Comparison of ENCODE assay signal across 1 cellular context in the genomic region with DNA sequence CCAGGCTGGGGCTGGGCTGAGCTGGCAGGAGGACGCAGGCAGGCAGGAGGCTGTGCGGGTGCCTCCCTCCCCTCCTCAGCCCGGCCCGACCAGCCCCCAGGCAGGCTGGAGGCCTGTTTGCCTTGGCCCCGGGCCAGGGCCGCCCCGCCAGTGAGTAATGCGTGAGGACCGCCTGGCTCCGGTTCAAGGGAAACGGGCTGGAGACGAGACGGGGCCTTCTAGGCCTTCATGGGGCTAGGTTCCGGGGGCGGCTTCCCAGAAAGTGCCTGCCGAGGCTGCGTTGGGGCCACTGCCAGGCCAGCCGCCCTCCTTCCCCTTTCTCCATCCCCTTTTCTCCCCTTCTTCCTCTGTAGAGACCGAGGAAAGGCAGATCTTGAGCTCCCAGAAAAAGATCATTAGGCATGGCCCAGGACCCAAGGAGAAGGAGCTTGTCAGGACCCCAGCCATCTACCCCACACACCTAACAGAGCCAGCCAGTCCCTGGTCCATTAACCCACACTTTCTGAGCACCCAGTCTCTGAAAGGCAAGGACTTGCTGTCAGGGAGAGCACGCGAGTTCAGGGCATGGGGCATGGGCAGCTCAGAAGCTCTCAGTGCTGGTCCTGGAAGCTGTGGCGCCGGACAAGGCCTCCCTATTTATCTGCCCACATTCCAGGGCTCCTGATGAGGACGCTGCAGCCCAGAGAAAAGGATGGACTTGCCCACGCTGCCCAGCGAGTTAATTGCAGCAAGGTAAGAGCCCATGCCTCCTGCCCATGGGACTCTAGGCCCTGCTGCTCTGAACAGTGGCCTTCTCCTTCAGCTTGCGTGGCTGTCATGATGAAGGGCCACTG.
TF ChIP-seq lines count a peak whose summit lies in the region.

No MANE protein-coding gene starts in this region.

TF ChIP-seq in K562, 482 proteins besides CTCF, POLR2A, EP300 and RAD21 (continued from another document and continues in another):
- TF ChIP-seq, protein P1, sequence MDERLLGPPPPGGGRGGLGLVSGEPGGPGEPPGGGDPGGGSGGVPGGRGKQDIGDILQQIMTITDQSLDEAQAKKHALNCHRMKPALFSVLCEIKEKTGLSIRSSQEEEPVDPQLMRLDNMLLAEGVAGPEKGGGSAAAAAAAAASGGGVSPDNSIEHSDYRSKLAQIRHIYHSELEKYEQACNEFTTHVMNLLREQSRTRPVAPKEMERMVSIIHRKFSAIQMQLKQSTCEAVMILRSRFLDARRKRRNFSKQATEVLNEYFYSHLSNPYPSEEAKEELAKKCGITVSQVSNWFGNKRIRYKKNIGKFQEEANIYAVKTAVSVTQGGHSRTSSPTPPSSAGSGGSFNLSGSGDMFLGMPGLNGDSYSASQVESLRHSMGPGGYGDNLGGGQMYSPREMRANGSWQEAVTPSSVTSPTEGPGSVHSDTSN (CRISPR knock-in tag; IDR thresholded peaks at IDR 0.05; ENCODE audit: low read depth): no peak
- TF ChIP-seq, protein P1 (tag; conservative IDR thresholded peaks at IDR 0.05; ENCODE audit: low read depth): no peak
- no peak for TF ChIP-seq GATAD2A (IDR thresholded peaks at IDR 0.05)
- no peak for TF ChIP-seq ETV6 (IDR thresholded peaks at IDR 0.05; ENCODE audit: borderline replicate concordance in 1 of 2, low read depth in 2 of 2, low read length in 1 of 2)
- TF ChIP-seq ETV6 (CRISPR knock-in tag; IDR thresholded peaks at IDR 0.05; ENCODE audit: borderline replicate concordance): no peak
- no peak for TF ChIP-seq ZNF140 (CRISPR knock-in tag; IDR thresholded peaks at IDR 0.05)
- no peak for TF ChIP-seq PHF21A (IDR thresholded peaks at IDR 0.05; ENCODE audit: borderline replicate concordance, low read depth)
- TF ChIP-seq KAT8 (IDR thresholded peaks at IDR 0.05; ENCODE audit: low read depth): no peak
- TF ChIP-seq, protein P2, sequence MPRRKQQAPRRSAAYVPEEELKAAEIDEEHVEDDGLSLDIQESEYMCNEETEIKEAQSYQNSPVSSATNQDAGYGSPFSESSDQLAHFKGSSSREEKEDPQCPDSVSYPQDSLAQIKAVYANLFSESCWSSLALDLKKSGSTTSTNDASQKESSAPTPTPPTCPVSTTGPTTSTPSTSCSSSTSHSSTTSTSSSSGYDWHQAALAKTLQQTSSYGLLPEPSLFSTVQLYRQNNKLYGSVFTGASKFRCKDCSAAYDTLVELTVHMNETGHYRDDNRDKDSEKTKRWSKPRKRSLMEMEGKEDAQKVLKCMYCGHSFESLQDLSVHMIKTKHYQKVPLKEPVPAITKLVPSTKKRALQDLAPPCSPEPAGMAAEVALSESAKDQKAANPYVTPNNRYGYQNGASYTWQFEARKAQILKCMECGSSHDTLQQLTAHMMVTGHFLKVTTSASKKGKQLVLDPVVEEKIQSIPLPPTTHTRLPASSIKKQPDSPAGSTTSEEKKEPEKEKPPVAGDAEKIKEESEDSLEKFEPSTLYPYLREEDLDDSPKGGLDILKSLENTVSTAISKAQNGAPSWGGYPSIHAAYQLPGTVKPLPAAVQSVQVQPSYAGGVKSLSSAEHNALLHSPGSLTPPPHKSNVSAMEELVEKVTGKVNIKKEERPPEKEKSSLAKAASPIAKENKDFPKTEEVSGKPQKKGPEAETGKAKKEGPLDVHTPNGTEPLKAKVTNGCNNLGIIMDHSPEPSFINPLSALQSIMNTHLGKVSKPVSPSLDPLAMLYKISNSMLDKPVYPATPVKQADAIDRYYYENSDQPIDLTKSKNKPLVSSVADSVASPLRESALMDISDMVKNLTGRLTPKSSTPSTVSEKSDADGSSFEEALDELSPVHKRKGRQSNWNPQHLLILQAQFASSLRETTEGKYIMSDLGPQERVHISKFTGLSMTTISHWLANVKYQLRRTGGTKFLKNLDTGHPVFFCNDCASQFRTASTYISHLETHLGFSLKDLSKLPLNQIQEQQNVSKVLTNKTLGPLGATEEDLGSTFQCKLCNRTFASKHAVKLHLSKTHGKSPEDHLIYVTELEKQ (CRISPR knock-in tag; IDR thresholded peaks at IDR 0.05): no peak
- TF ChIP-seq SMAD1 (IDR thresholded peaks at IDR 0.05; ENCODE audit: low read depth, low read length, partially characterized antibody): no peak
- TF ChIP-seq HNRNPK (IDR thresholded peaks at IDR 0.05; ENCODE audit: low read depth, low read length, poor library complexity, severe bottlenecking): no peak
- no peak for TF ChIP-seq CHCHD3 (CRISPR knock-in tag; IDR thresholded peaks at IDR 0.05)
- no peak for TF ChIP-seq HNRNPH1 (optimal IDR thresholded peaks at IDR 0.05; ENCODE audit: low read depth, low read length)
- 0 out of 2 replicates have a peak, but pooled peaks have one; percentile 7 for TF ChIP-seq CREM (IDR thresholded peaks at IDR 0.05; ENCODE audit: low read depth)
- TF ChIP-seq CBX3 (IDR thresholded peaks at IDR 0.05; ENCODE audit: borderline replicate concordance in 1 of 2, low read length in 2 of 2): no peak
- TF ChIP-seq, protein P3, sequence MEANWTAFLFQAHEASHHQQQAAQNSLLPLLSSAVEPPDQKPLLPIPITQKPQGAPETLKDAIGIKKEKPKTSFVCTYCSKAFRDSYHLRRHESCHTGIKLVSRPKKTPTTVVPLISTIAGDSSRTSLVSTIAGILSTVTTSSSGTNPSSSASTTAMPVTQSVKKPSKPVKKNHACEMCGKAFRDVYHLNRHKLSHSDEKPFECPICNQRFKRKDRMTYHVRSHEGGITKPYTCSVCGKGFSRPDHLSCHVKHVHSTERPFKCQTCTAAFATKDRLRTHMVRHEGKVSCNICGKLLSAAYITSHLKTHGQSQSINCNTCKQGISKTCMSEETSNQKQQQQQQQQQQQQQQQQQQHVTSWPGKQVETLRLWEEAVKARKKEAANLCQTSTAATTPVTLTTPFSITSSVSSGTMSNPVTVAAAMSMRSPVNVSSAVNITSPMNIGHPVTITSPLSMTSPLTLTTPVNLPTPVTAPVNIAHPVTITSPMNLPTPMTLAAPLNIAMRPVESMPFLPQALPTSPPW (CRISPR knock-in tag; IDR thresholded peaks at IDR 0.05): peak; percentile 66
- TF ChIP-seq BRF1 (IDR thresholded peaks at IDR 0.05; ENCODE audit: borderline replicate concordance, extremely low read depth, insufficient read length): no peak
- no peak for TF ChIP-seq ZNF584 (CRISPR knock-in tag; IDR thresholded peaks at IDR 0.05; ENCODE audit: low read depth)
- TF ChIP-seq FOXA3 (CRISPR knock-in tag; conservative IDR thresholded peaks at IDR 0.05 in 1 of 2, IDR thresholded peaks at IDR 0.05 in 1 of 2): peak; percentile 82 to 98
- TF ChIP-seq BRD4 (IDR thresholded peaks at IDR 0.05): no peak
- no peak for TF ChIP-seq ZNF121 (CRISPR knock-in tag; conservative IDR thresholded peaks at IDR 0.05)
- no peak for TF ChIP-seq ZNF133 (CRISPR knock-in tag; IDR thresholded peaks at IDR 0.05)
- TF ChIP-seq, protein P4, sequence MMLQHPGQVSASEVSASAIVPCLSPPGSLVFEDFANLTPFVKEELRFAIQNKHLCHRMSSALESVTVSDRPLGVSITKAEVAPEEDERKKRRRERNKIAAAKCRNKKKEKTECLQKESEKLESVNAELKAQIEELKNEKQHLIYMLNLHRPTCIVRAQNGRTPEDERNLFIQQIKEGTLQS (IDR thresholded peaks at IDR 0.05): 0 out of 2 replicates have a peak, but pooled peaks have one; percentile 32
- TF ChIP-seq, protein P4 (CRISPR knock-in tag; conservative IDR thresholded peaks at IDR 0.05): no peak
- TF ChIP-seq MYBL2 (IDR thresholded peaks at IDR 0.05; ENCODE audit: low read depth): no peak
- no peak for TF ChIP-seq MYBL2 (CRISPR knock-in tag; IDR thresholded peaks at IDR 0.05; ENCODE audit: borderline replicate concordance)
- TF ChIP-seq ZBED1 (IDR thresholded peaks at IDR 0.05): no peak
- TF ChIP-seq, protein P5, sequence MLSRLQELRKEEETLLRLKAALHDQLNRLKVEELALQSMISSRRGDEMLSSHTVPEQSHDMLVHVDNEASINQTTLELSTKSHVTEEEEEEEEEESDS (CRISPR knock-in tag; IDR thresholded peaks at IDR 0.05): no peak
- TF ChIP-seq XRCC3 (IDR thresholded peaks at IDR 0.05): no peak
- TF ChIP-seq HMGN3 (IDR thresholded peaks at IDR 0.05; ENCODE audit: borderline replicate concordance, extremely low read depth, insufficient read length, low read depth, low read length): peak; percentile 64
- no peak for TF ChIP-seq GATAD2B (IDR thresholded peaks at IDR 0.05; ENCODE audit: borderline replicate concordance)
- no peak for TF ChIP-seq CCAR2 (IDR thresholded peaks at IDR 0.05; ENCODE audit: low read depth, low read length)
- TF ChIP-seq POLR2AphosphoS2 (IDR thresholded peaks at IDR 0.05; ENCODE audit: low read length): no peak
- TF ChIP-seq, protein P6, sequence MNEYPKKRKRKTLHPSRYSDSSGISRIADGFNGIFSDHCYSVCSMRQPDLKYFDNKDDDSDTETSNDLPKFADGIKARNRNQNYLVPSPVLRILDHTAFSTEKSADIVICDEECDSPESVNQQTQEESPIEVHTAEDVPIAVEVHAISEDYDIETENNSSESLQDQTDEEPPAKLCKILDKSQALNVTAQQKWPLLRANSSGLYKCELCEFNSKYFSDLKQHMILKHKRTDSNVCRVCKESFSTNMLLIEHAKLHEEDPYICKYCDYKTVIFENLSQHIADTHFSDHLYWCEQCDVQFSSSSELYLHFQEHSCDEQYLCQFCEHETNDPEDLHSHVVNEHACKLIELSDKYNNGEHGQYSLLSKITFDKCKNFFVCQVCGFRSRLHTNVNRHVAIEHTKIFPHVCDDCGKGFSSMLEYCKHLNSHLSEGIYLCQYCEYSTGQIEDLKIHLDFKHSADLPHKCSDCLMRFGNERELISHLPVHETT (CRISPR knock-in tag; conservative IDR thresholded peaks at IDR 0.05 in 1 of 2, IDR thresholded peaks at IDR 0.05 in 1 of 2): no peak
- TF ChIP-seq, protein P7, sequence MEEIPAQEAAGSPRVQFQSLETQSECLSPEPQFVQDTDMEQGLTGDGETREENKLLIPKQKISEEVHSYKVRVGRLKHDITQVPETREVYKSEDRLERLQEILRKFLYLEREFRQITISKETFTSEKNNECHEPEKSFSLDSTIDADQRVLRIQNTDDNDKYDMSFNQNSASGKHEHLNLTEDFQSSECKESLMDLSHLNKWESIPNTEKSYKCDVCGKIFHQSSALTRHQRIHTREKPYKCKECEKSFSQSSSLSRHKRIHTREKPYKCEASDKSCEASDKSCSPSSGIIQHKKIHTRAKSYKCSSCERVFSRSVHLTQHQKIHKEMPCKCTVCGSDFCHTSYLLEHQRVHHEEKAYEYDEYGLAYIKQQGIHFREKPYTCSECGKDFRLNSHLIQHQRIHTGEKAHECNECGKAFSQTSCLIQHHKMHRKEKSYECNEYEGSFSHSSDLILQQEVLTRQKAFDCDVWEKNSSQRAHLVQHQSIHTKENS (CRISPR knock-in tag; IDR thresholded peaks at IDR 0.05): no peak
- TF ChIP-seq RB1 (IDR thresholded peaks at IDR 0.05; ENCODE audit: low read depth): no peak
- no peak for TF ChIP-seq MEIS2 (IDR thresholded peaks at IDR 0.05; ENCODE audit: partially characterized antibody)
- TF ChIP-seq, protein P8, sequence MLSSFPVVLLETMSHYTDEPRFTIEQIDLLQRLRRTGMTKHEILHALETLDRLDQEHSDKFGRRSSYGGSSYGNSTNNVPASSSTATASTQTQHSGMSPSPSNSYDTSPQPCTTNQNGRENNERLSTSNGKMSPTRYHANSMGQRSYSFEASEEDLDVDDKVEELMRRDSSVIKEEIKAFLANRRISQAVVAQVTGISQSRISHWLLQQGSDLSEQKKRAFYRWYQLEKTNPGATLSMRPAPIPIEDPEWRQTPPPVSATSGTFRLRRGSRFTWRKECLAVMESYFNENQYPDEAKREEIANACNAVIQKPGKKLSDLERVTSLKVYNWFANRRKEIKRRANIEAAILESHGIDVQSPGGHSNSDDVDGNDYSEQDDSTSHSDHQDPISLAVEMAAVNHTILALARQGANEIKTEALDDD (IDR thresholded peaks at IDR 0.05): no peak
- no peak for TF ChIP-seq ZNF586 (CRISPR knock-in tag; conservative IDR thresholded peaks at IDR 0.05)
- TF ChIP-seq ZSCAN32 (CRISPR knock-in tag; IDR thresholded peaks at IDR 0.05): no peak
- TF ChIP-seq MAZ (CRISPR knock-in tag; conservative IDR thresholded peaks at IDR 0.05 in 1 of 2, IDR thresholded peaks at IDR 0.05 in 1 of 2): peak; percentile 39 to 76; a peak in 2 of 4 replicates
- TF ChIP-seq, protein P9, sequence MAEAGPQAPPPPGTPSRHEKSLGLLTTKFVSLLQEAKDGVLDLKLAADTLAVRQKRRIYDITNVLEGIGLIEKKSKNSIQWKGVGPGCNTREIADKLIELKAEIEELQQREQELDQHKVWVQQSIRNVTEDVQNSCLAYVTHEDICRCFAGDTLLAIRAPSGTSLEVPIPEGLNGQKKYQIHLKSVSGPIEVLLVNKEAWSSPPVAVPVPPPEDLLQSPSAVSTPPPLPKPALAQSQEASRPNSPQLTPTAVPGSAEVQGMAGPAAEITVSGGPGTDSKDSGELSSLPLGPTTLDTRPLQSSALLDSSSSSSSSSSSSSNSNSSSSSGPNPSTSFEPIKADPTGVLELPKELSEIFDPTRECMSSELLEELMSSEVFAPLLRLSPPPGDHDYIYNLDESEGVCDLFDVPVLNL (CRISPR knock-in tag; IDR thresholded peaks at IDR 0.05; ENCODE audit: low read depth): no peak
- TF ChIP-seq DMBX1 (CRISPR knock-in tag; IDR thresholded peaks at IDR 0.05; ENCODE audit: borderline replicate concordance): no peak
- no peak for TF ChIP-seq ZSCAN29 (IDR thresholded peaks at IDR 0.05)
- no peak for TF ChIP-seq BHLHE40 (IDR thresholded peaks at IDR 0.05; ENCODE audit: low read length)
- no peak for TF ChIP-seq SREBF2 (CRISPR knock-in tag; IDR thresholded peaks at IDR 0.05)
- TF ChIP-seq ESRRA (IDR thresholded peaks at IDR 0.05; ENCODE audit: borderline replicate concordance, low read depth): no peak
- no peak for TF ChIP-seq KDM1A (IDR thresholded peaks at IDR 0.05)
- no peak for TF ChIP-seq POLR3A (IDR thresholded peaks at IDR 0.05; ENCODE audit: borderline replicate concordance, extremely low read depth, insufficient read depth, insufficient read length)
- TF ChIP-seq, protein P10, sequence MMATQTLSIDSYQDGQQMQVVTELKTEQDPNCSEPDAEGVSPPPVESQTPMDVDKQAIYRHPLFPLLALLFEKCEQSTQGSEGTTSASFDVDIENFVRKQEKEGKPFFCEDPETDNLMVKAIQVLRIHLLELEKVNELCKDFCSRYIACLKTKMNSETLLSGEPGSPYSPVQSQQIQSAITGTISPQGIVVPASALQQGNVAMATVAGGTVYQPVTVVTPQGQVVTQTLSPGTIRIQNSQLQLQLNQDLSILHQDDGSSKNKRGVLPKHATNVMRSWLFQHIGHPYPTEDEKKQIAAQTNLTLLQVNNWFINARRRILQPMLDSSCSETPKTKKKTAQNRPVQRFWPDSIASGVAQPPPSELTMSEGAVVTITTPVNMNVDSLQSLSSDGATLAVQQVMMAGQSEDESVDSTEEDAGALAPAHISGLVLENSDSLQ (IDR thresholded peaks at IDR 0.05): no peak
- TF ChIP-seq ZNF717 (CRISPR knock-in tag; IDR thresholded peaks at IDR 0.05): no peak
